Comparison of ENCODE assay signal across 8 cellular contexts in the genomic region with DNA sequence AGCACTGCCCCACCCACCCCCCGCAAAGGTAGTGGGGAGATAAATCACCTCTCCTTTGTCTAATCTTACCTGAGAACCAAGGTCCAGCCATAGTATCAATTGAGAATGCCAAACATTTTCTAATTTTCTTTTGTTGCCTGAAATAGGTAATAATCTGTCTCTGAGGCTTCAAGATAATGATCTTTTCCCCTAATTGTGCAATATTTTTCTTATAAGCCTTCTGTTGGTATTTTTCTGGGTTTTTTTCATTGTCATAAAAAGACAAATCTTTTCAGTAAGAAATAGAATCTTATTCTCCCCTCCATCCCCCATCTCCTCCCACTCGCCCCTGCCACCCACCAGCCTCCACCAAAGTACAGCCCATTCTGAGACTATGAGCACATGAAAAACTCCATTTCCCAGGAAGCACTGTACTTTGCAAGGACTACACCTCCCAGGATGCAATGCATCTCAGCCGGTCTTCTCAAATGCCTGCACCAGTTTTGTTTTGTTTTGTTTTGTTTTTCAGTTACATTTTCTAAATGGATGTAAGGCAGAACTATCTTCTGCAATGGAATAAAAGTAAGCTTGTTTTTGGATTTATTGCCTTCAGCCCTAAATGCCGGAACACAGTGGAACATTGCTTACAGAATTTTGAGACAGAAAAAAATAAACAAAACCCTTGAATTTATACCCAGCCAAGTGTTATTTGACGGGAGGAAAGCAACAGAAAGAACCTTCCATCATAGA.
DNase-seq lines count a peak whose midpoint lies in the region; ATAC-seq and TF ChIP-seq lines count a peak whose summit lies in the region.

No MANE protein-coding gene starts in this region.

- H3K27me3 ChIP-seq in HUES64 (ENCODE audit: insufficient read depth, low read length) (no peaks in the 10 kb centered on the region), ovary (no peaks in the 10 kb centered on the region)

- no peak for TF ChIP-seq EP300 in ovary (IDR thresholded peaks at IDR 0.05)

- H3K4me1 ChIP-seq in HUES64 (ENCODE audit: insufficient read depth, low read length) (peaks cover 10% of the 10 kb centered on the region; the same call in 1 of the 2 replicates), ovary (ENCODE audit: insufficient read depth) (no peaks in the 10 kb centered on the region)

- H3K36me3 ChIP-seq in HUES64 (ENCODE audit: insufficient read depth, low read length), result no peaks in the 10 kb centered on the region
- H3K36me3 ChIP-seq in ovary, result no peaks in the 10 kb centered on the region

- H3K27me3 Mint-ChIP-seq in T-helper 17 cell, result peaks cover 19% of the 10 kb centered on the region

- H3K9me3 ChIP-seq in HUES64 (ENCODE audit: insufficient read depth, low read depth, low read length) (no peaks in the 10 kb centered on the region), T-helper 17 cell (ENCODE audit: control insufficient read depth, low read length, poor library complexity, severe bottlenecking) (no peaks in the 10 kb centered on the region), ovary (no peaks in the 10 kb centered on the region)

- H3K4me3 Mint-ChIP-seq in T-helper 17 cell, result peak overlapping the region; percentile 15

- H3K4me3 ChIP-seq in HUES64 (ENCODE audit: low read length) (peak overlapping the region; percentile 28), foreskin fibroblast (ENCODE audit: low read depth in 1 of 2, low read length in 2 of 2) (peak overlapping the region; percentile 40 to 67), ovary (no peak overlapping the region)

- ATAC-seq in GM21825 (IDR thresholded peaks at IDR 0.05; ENCODE audit: unreplicated experiment) (peak; percentile 99), T-helper 17 cell (peak; percentile 68)

- peaks cover 3% of the 10 kb centered on the region for H3K4me1 Mint-ChIP-seq in T-helper 17 cell

- no peak for TF ChIP-seq POLR2A in ovary (IDR thresholded peaks at IDR 0.05)

- TF ChIP-seq CTCF in foreskin fibroblast (IDR thresholded peaks at IDR 0.05; ENCODE audit: low read depth, low read length) (no peak), ovary (IDR thresholded peaks at IDR 0.05) (no peak)

- WGBS in HUES64, result 67% methylated on average over 5 of the region's 5 CpGs
- WGBS in ovary, 3 donors, result 19 to 24% (median 23%) methylated on average over 5 of the region's 5 CpGs

- no peaks in the 10 kb centered on the region for H3K36me3 Mint-ChIP-seq in T-helper 17 cell (ENCODE audit: low read depth)

- H3K9ac ChIP-seq in HUES64 (ENCODE audit: low read depth, low read length), result no peak overlapping the region; the same call in 1 of the 2 replicates

- H3K27ac ChIP-seq in HUES64 (ENCODE audit: low read depth, low read length), result no peak overlapping the region
- H3K27ac ChIP-seq in ovary, result no peak overlapping the region

- intact Hi-C loops in ovary (cut with DNase I), result no loop called here

- H3K27ac Mint-ChIP-seq in T-helper 17 cell, result no peak overlapping the region

- DNase-seq in SKM-1 treated with dmso at 0.1 percent for 144 hours (lab: John Stamatoyannopoulos, UW; ENCODE audit: unreplicated experiment) (peak; percentile 14), SKM-1 (lab: John Stamatoyannopoulos, UW; ENCODE audit: unreplicated experiment) (no peak), T-helper 17 cell (no peak), foreskin fibroblast (peak; percentile 14 to 74), pulmonary artery endothelial cell (ENCODE audit: low read depth, low spot score) (peak; percentile 22), ovary (no peak)

Comparison
In these comparisons a context has a peak if more than half of its experiments do, and no peak if none do; other contexts are left out.
1. DNase-seq: peak in SKM-1 treated with dmso at 0.1 percent for 144 hours (single experiment), foreskin fibroblast (2 of 2) and pulmonary artery endothelial cell (single experiment); none in SKM-1 (single experiment), T-helper 17 cell (0 of 3) and ovary (0 of 5).